ENCODE assay signal across 8 cellular contexts in the genomic region with DNA sequence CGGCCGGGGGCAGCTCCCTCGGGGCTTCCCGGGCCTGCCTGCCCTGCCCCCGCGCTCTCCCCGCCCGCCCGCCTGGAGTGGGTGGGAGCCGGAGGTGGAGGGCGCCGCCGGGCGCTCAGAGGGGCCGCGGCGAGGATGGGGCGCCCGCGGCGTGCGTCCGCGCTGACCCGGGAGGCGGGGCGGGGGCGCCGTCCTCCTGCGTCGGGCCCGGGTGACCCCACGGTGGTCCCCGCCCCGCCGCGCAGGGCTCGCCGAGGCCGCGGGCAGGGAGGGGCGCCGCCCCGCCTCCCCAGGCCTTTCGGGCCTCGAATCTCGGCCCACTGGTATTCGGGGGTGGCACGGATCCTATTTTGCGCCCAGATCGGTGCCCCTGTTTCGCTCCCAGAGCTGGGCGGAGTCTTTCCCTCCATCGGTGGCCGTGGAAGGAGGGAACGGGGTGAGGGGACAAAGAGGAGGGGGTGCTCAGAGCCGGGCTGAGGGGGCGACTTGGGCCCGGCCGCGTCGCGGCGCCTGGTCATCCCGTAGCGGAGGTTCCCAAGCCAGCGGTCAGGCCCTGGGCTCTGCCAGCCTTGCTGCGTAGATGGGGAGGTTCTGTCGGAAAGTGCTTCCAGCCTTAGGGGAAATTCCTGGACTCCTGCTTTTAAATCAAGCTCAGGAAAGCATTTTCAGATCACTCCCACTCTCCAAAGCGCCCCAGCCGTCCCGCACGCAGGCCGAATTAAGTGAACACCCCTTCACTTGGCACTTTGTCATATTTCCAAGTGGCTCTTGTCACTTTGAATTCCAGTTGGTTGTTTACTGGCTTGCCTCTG.
A peak's percentile ranks its signal among the peaks of the same experiment; 100 is the strongest.
DNase-seq lines count a peak whose midpoint lies in the region; ATAC-seq and TF ChIP-seq lines count a peak whose summit lies in the region.

No MANE protein-coding gene starts in this region.

- no peak for TF ChIP-seq CTCF in cardiac fibroblast (IDR thresholded peaks at IDR 0.05; ENCODE audit: low read depth, low read length)

- peak; percentile 67 for ATAC-seq in GM18511 (IDR thresholded peaks at IDR 0.05; ENCODE audit: unreplicated experiment)
- ATAC-seq in HG02884 (IDR thresholded peaks at IDR 0.05; ENCODE audit: unreplicated experiment) = peak; percentile 52

- DNase-seq in AG08395 (ENCODE audit: low spot score) (peak; percentile 70), NCI-H526 treated with DMSO at 0.1 percent for 48 hours (lab: John Stamatoyannopoulos, UW) (peak; percentile 5), cardiac fibroblast (ENCODE audit: low read depth in 2 of 2) (peak; percentile 38 to 59), iPS-NIHi7 (ENCODE audit: extremely low spot score) (peak; percentile 43), skeletal muscle cell (ENCODE audit: low read depth) (no peak), GOT3 (lab: John Stamatoyannopoulos, UW) (no peak)

- H3K4me3 ChIP-seq in cardiac fibroblast (replicated peaks in 1 of 2; ENCODE audit: low read depth in 2 of 2, low read length in 2 of 2) (peak overlapping the region; percentile 65 to 69), skeletal muscle cell (ENCODE audit: low read depth, low read length) (peak overlapping the region; percentile 70)

Comparison
In these comparisons a context has a peak if more than half of its experiments do, and no peak if none do; other contexts are left out.
1. DNase-seq: peak in AG08395 (single experiment), NCI-H526 treated with DMSO at 0.1 percent for 48 hours (single experiment), cardiac fibroblast (2 of 2) and iPS-NIHi7 (single experiment); none in skeletal muscle cell (single experiment) and GOT3 (single experiment).